11 cellular contexts compared by ENCODE assay signal in the genomic region with DNA sequence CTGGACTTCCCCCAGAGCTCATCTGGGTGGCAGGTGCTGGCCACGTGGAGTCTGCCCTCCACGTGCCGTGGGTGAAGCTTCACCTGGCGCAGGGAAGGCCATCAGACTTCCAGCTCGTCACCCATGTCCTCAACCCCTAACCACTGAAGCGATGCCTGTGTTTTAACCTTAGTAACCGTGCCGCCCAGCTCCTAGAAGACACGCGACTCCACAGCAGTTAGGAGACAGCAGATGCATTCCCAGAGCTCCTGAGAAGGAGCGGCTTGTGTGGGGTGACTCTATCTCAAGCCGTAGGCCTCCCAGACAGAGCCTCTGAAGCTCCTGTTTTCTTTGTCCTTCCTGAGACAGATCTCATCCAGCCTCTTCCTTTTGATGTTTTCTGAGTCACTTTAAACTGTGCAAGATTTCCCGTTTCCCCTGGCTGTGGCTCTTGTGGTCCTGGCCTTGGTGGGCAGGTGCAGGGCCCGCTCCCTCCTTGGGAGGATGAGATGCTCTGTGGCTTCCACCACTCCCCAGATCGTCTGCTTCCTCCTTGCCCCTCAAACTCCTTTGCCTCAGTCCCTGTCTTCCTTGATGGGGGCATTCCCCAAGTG. TPM values are rescaled to one million over a fixed set of nuclear protein-coding genes. Genes with fewer than 3 reads are reported as not detected.
DNase-seq lines count a peak whose midpoint lies in the region; ATAC-seq and TF ChIP-seq lines count a peak whose summit lies in the region.
"Had no signal": no experiment of that assay in that cellular context is flagged by ENCODE, and none has a peak within 500 bp of the region (broad histone marks: within the 10 kb centered on the region; RNA-seq: fewer than 3 reads in every experiment).

No MANE protein-coding gene starts in this region.

- ATAC-seq in heart left ventricle (no peak), HG02852 (IDR thresholded peaks at IDR 0.05; ENCODE audit: unreplicated experiment) (no peak)

- peak overlapping the region; percentile 16 for H3K4me3 Mint-ChIP-seq in activated T-helper 1 cell treated with anti-CD3 and anti-CD28 coated beads, Interleukin-12 subunit alpha, Interleukin-12 subunit beta, Interleukin-2, Interleukin-4 antibody, amounts not matched to agents 30 ng/mL and 10 ng/mL and 1 ng/mL, durations not matched to agents 14 hours and 24 hours and 36 hours

- TF ChIP-seq CTCF in cardiac muscle cell (IDR thresholded peaks at IDR 0.05; ENCODE audit: low read depth, low read length) (no peak), heart left ventricle (IDR thresholded peaks at IDR 0.05) (no peak)

- no peaks in the 10 kb centered on the region for H3K27me3 Mint-ChIP-seq in activated T-helper 1 cell treated with anti-CD3 and anti-CD28 coated beads, Interleukin-12 subunit alpha, Interleukin-12 subunit beta, Interleukin-2, Interleukin-4 antibody, amounts not matched to agents 30 ng/mL and 10 ng/mL and 1 ng/mL, durations not matched to agents 14 hours and 24 hours and 36 hours (ENCODE audit: insufficient read depth)

- H3K27ac ChIP-seq in cardiac muscle cell (peak overlapping the region; percentile 75), heart left ventricle (peak overlapping the region in 4 of 12 donors; percentile 26 to 73 (median 50)), layer of hippocampus (ENCODE audit: low read depth, low read length) (peak overlapping the region; percentile 84), thymus (ENCODE audit: low read depth) (peak overlapping the region; percentile 25)
- H3K27ac ChIP-seq: PC-9 had no signal

- 82 to 90% (median 85%) methylated on average over 14 to 15 of the region's 15 CpGs for WGBS in heart left ventricle, 4 donors
- WGBS in thymus: 9% methylated on average over 15 of the region's 15 CpGs

- H3K36me3 ChIP-seq in cardiac muscle cell: no peaks in the 10 kb centered on the region
- H3K36me3 ChIP-seq in heart left ventricle: peaks cover 0 to 19% (median 0%) of the 10 kb centered on the region in 9 donors
- peaks cover 4% of the 10 kb centered on the region for H3K36me3 ChIP-seq in thymus (ENCODE audit: control insufficient read depth, insufficient read depth)

- H3K9me3 Mint-ChIP-seq in activated T-helper 1 cell treated with anti-CD3 and anti-CD28 coated beads, Interleukin-12 subunit alpha, Interleukin-12 subunit beta, Interleukin-2, Interleukin-4 antibody, amounts not matched to agents 30 ng/mL and 10 ng/mL and 1 ng/mL, durations not matched to agents 14 hours and 24 hours and 36 hours: no peaks in the 10 kb centered on the region

- DNase-seq in cardiac muscle cell (ENCODE audit: low read depth in 1 of 2, low spot score in 1 of 2) (no peak), heart left ventricle (no peak), hippocampal formation (lab: John Stamatoyannopoulos, UW) (no peak), GM19240 (ENCODE audit: insufficient read length, low spot score) (no peak)
- DNase-seq in activated T-helper 1 cell treated with anti-CD3 and anti-CD28 coated beads, Interleukin-12 subunit alpha, Interleukin-12 subunit beta, Interleukin-2, Interleukin-4 antibody, amounts not matched to agents 30 ng/mL and 10 ng/mL and 1 ng/mL, durations not matched to agents 14 hours and 24 hours and 36 hours (ENCODE audit: low spot score): no peak
- DNase-seq: KG1, PC-9, T-helper 9 cell had no signal

- intact Hi-C loops in heart left ventricle (cut with DNase I): no loop called here
- intact Hi-C loops in activated T-helper 1 cell treated with anti-CD3 and anti-CD28 coated beads, Interleukin-12 subunit alpha, Interleukin-12 subunit beta, Interleukin-2, Interleukin-4 antibody, amounts not matched to agents 30 ng/mL and 10 ng/mL and 1 ng/mL, durations not matched to agents 14 hours and 24 hours and 36 hours (cut with micrococcal nuclease): no loop called here

- TF ChIP-seq POLR2A in heart left ventricle (IDR thresholded peaks at IDR 0.05): no peak

- peaks cover 54% of the 10 kb centered on the region for H3K4me1 Mint-ChIP-seq in activated T-helper 1 cell treated with anti-CD3 and anti-CD28 coated beads, Interleukin-12 subunit alpha, Interleukin-12 subunit beta, Interleukin-2, Interleukin-4 antibody, amounts not matched to agents 30 ng/mL and 10 ng/mL and 1 ng/mL, durations not matched to agents 14 hours and 24 hours and 36 hours (ENCODE audit: low read depth)

- H3K9me3 ChIP-seq in cardiac muscle cell (ENCODE audit: low read depth): no peaks in the 10 kb centered on the region
- H3K9me3 ChIP-seq in heart left ventricle: no peaks in the 10 kb centered on the region
- no peaks in the 10 kb centered on the region for H3K9me3 ChIP-seq in thymus (ENCODE audit: control insufficient read depth)

- H3K4me3 ChIP-seq in cardiac muscle cell: no peak overlapping the region
- H3K4me3 ChIP-seq in heart left ventricle: no peak overlapping the region
- H3K4me3 ChIP-seq in thymus (ENCODE audit: low read length): no peak overlapping the region
- H3K4me3 ChIP-seq: PC-9 had no signal

- peak overlapping the region; percentile 81 for H3K27ac Mint-ChIP-seq in activated T-helper 1 cell treated with anti-CD3 and anti-CD28 coated beads, Interleukin-12 subunit alpha, Interleukin-12 subunit beta, Interleukin-2, Interleukin-4 antibody, amounts not matched to agents 30 ng/mL and 10 ng/mL and 1 ng/mL, durations not matched to agents 14 hours and 24 hours and 36 hours

- peaks cover 29% of the 10 kb centered on the region for H3K4me1 ChIP-seq in cardiac muscle cell (ENCODE audit: low read depth)
- peaks cover 3 to 49% (median 25%) of the 10 kb centered on the region in 12 donors for H3K4me1 ChIP-seq in heart left ventricle
- peaks cover 37% of the 10 kb centered on the region for H3K4me1 ChIP-seq in thymus (ENCODE audit: control insufficient read depth, insufficient read depth, low read length)

- H3K27me3 ChIP-seq in cardiac muscle cell: no peaks in the 10 kb centered on the region
- no peaks in the 10 kb centered on the region for H3K27me3 ChIP-seq in heart left ventricle
- no peaks in the 10 kb centered on the region for H3K27me3 ChIP-seq in layer of hippocampus (ENCODE audit: control insufficient read depth, insufficient read depth, low read length)
- no peaks in the 10 kb centered on the region for H3K27me3 ChIP-seq in thymus (ENCODE audit: control insufficient read depth, insufficient read depth)

- H3K36me3 Mint-ChIP-seq in activated T-helper 1 cell treated with anti-CD3 and anti-CD28 coated beads, Interleukin-12 subunit alpha, Interleukin-12 subunit beta, Interleukin-2, Interleukin-4 antibody, amounts not matched to agents 30 ng/mL and 10 ng/mL and 1 ng/mL, durations not matched to agents 14 hours and 24 hours and 36 hours (ENCODE audit: low read depth): peaks cover 17% of the 10 kb centered on the region

RNA-seq across cellular contexts. Expression of gene AP5Z1, which starts 41.4 kb away (rescaled TPM):
- total RNA-seq in cardiac muscle cell: 21.1 and 22.1 TPM in 2 replicates
- polyA plus RNA-seq in cardiac muscle cell: 22.6 and 23.9 TPM in 2 replicates
- total RNA-seq in heart left ventricle: 10 to 100 TPM in 7 of 9 donors, 1 to 10 TPM in 2; 8.4 to 31.9 (median 12.0) TPM
- 10 to 100 TPM; 14.9 to 17.3 TPM for polyA plus RNA-seq in heart left ventricle
- total RNA-seq in activated T-helper 1 cell treated with anti-CD3 and anti-CD28 coated beads, Interleukin-12 subunit alpha, Interleukin-12 subunit beta, Interleukin-2, Interleukin-4 antibody, amounts not matched to agents 30 ng/mL and 10 ng/mL and 1 ng/mL, durations not matched to agents 14 hours and 24 hours and 36 hours: 55.9 and 56.8 TPM in 2 replicates
- 104 TPM for polyA plus RNA-seq in thymus

RNA-seq across cellular contexts. Expression of gene FOXK1, which starts 51.9 kb away (rescaled TPM):
- total RNA-seq in cardiac muscle cell (26.8 and 55.0 TPM in 2 replicates), heart left ventricle (10 to 100 TPM; 12.4 to 43.7 (median 22.5) TPM)
- polyA plus RNA-seq in cardiac muscle cell (8.7 and 14.4 TPM in 2 replicates), heart left ventricle (1 to 10 TPM; 9.3 to 9.4 TPM), thymus (7.6 TPM)
- 37.7 and 37.9 TPM in 2 replicates for total RNA-seq in activated T-helper 1 cell treated with anti-CD3 and anti-CD28 coated beads, Interleukin-12 subunit alpha, Interleukin-12 subunit beta, Interleukin-2, Interleukin-4 antibody, amounts not matched to agents 30 ng/mL and 10 ng/mL and 1 ng/mL, durations not matched to agents 14 hours and 24 hours and 36 hours
